36 cellular contexts compared by ENCODE assay signal in the genomic region with DNA sequence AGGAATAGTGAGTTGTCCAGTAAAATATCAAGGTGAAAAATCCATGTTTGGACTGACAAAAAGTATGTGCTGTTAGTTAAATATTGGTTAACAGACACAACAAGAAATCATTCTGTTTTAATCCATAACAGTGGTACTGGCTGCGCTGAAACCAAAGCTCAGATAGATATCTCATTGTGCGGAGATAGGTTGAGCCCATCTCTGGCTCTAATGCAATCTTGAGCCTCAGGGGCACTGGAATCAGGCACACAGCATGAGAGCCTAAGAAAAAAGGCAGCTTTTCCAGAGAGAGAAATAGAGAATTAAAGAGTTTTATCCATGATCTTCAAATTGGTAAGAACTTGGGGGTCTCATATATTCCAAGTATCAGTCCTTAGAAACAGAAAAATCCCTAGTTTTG.
"Had no signal": no experiment of that assay in that cellular context is flagged by ENCODE, and none has a peak within 500 bp of the region (broad histone marks: within the 10 kb centered on the region; RNA-seq: fewer than 3 reads in every experiment).

No MANE protein-coding gene starts in this region.

- H3K36me3 Mint-ChIP-seq: activated naive CD4-positive, alpha-beta T cell treated with anti-CD3 and anti-CD28 coated beads, Interleukin-2, amount 10 ng/mL, durations not matched to agents 7 days and 5 days; activated naive CD4-positive, alpha-beta T cell treated with anti-CD3 and anti-CD28 coated beads, Interleukin-2, amount 50 U/mL, for 24 hours; activated naive CD8-positive, alpha-beta T cell; activated naive CD8-positive, alpha-beta T cell treated with anti-CD3 and anti-CD28 coated beads for 36 hours; activated naive CD8-positive, alpha-beta T cell treated with anti-CD3 and anti-CD28 coated beads, Interleukin-2, amount 10 ng/mL, durations not matched to agents 7 days and 5 days; brain had no signal

- H3K9me3 Mint-ChIP-seq: activated naive CD4-positive, alpha-beta T cell treated with anti-CD3 and anti-CD28 coated beads, Interleukin-2, amount 10 ng/mL, durations not matched to agents 7 days and 5 days; activated naive CD8-positive, alpha-beta T cell treated with anti-CD3 and anti-CD28 coated beads, Interleukin-2, amount 10 ng/mL, durations not matched to agents 7 days and 5 days; activated T-helper 1 cell treated with anti-CD3 and anti-CD28 coated beads, Interleukin-12 subunit alpha, Interleukin-12 subunit beta, Interleukin-2, Interleukin-4 antibody, amounts not matched to agents 30 ng/mL and 10 ng/mL and 1 ng/mL, durations not matched to agents 14 hours and 24 hours and 36 hours; central memory CD8-positive, alpha-beta T cell had no signal

- ATAC-seq: activated naive CD4-positive, alpha-beta T cell treated with anti-CD3 and anti-CD28 coated beads, Interleukin-2, amount 50 U/mL, for 72 hours; activated naive CD8-positive, alpha-beta T cell treated with anti-CD3 and anti-CD28 coated beads, Interleukin-2, amount 50 U/mL, for 24 hours; activated T-cell treated with anti-CD3 and anti-CD28 coated beads, Interleukin-2, amount 50 U/mL, for 4 hours; activated T-cell treated with anti-CD3 and anti-CD28 coated beads, Interleukin-2, amount 50 U/mL, for 72 hours; activated T-helper 17 cell treated with anti-CD3 and anti-CD28 coated beads, Interleukin-2, amount 50 U/mL, for 72 hours; body of pancreas had no signal

- H3K27me3 Mint-ChIP-seq: activated naive CD4-positive, alpha-beta T cell treated with anti-CD3 and anti-CD28 coated beads, Interleukin-2, amount 10 ng/mL, durations not matched to agents 7 days and 5 days; activated naive CD4-positive, alpha-beta T cell treated with anti-CD3 and anti-CD28 coated beads, Interleukin-2, amount 50 U/mL, for 24 hours; activated naive CD8-positive, alpha-beta T cell treated with anti-CD3 and anti-CD28 coated beads for 36 hours; brain; central memory CD8-positive, alpha-beta T cell had no signal

- H3K4me3 ChIP-seq: adrenal gland, ascending aorta, body of pancreas, cardiac muscle cell had no signal

- H3K27ac ChIP-seq: adrenal gland, ascending aorta, body of pancreas, brain microvascular endothelial cell, cardiac muscle cell had no signal

- H3K4me3 Mint-ChIP-seq: activated naive CD4-positive, alpha-beta T cell treated with anti-CD3 and anti-CD28 coated beads for 36 hours; activated naive CD4-positive, alpha-beta T cell treated with anti-CD3 and anti-CD28 coated beads, Interleukin-2, amount 10 ng/mL, durations not matched to agents 7 days and 5 days; activated naive CD4-positive, alpha-beta T cell treated with anti-CD3 and anti-CD28 coated beads, Interleukin-2, amount 50 U/mL, for 24 hours; activated naive CD8-positive, alpha-beta T cell; activated naive CD8-positive, alpha-beta T cell treated with anti-CD3 and anti-CD28 coated beads for 36 hours; activated naive CD8-positive, alpha-beta T cell treated with anti-CD3 and anti-CD28 coated beads, Interleukin-2, amount 10 ng/mL, durations not matched to agents 7 days and 5 days; activated naive CD8-positive, alpha-beta T cell treated with anti-CD3 and anti-CD28 coated beads, Interleukin-2, amount 50 U/mL, for 24 hours; activated T-cell treated with anti-CD3 and anti-CD28 coated beads, Interleukin-2, amount 50 U/mL, for 24 hours; activated T-cell treated with anti-CD3 and anti-CD28 coated beads, Interleukin-2, amount 50 U/mL, for 4 hours; activated T-cell treated with anti-CD3 and anti-CD28 coated beads, Interleukin-2, amount 50 U/mL, for 72 hours; activated T-helper 1 cell treated with anti-CD3 and anti-CD28 coated beads, Interleukin-12 subunit alpha, Interleukin-12 subunit beta, Interleukin-2, Interleukin-4 antibody, amounts not matched to agents 30 ng/mL and 10 ng/mL and 1 ng/mL, durations not matched to agents 14 hours and 24 hours and 36 hours; activated T-helper 17 cell treated with anti-CD3 and anti-CD28 coated beads, Interleukin-2, amount 50 U/mL, for 72 hours; brain; central memory CD8-positive, alpha-beta T cell had no signal

- H3K36me3 ChIP-seq: adrenal gland, ascending aorta, brain microvascular endothelial cell, cardiac muscle cell had no signal

- H3K27me3 ChIP-seq: adrenal gland, ascending aorta, body of pancreas, brain microvascular endothelial cell, cardiac muscle cell had no signal

- DNase-seq: activated effector memory CD4-positive, alpha-beta T cell treated with anti-CD3 and anti-CD28 coated beads, Interleukin-2, amount 50 U/mL, for 16 hours; activated effector memory CD4-positive, alpha-beta T cell treated with Interleukin-2 at 50 U/mL for 16 hours; activated gamma-delta T cell; activated gamma-delta T cell treated with Interleukin-2 at 50 U/mL for 16 hours; activated naive CD4-positive, alpha-beta T cell; activated naive CD4-positive, alpha-beta T cell treated with anti-CD3 and anti-CD28 coated beads for 36 hours; activated naive CD4-positive, alpha-beta T cell treated with anti-CD3 and anti-CD28 coated beads, Interleukin-2, amount 10 ng/mL, durations not matched to agents 7 days and 5 days; activated naive CD4-positive, alpha-beta T cell treated with anti-CD3 and anti-CD28 coated beads, Interleukin-2, amount 50 U/mL, for 16 hours; activated naive CD4-positive, alpha-beta T cell treated with Interleukin-2 at 50 U/mL for 16 hours; activated naive CD8-positive, alpha-beta T cell treated with anti-CD3 and anti-CD28 coated beads for 36 hours; activated naive CD8-positive, alpha-beta T cell treated with anti-CD3 and anti-CD28 coated beads, Interleukin-2, amount 10 ng/mL, durations not matched to agents 7 days and 5 days; activated naive CD8-positive, alpha-beta T cell treated with anti-CD3 and anti-CD28 coated beads, Interleukin-2, amount 50 U/mL, for 24 hours; activated T-cell treated with anti-CD3 and anti-CD28 coated beads, Interleukin-2, amount 50 U/mL, for 24 hours; activated T-cell treated with anti-CD3 and anti-CD28 coated beads, Interleukin-2, amount 50 U/mL, for 4 hours; activated T-cell treated with anti-CD3 and anti-CD28 coated beads, Interleukin-2, amount 50 U/mL, for 48 hours; activated T-cell treated with anti-CD3 and anti-CD28 coated beads, Interleukin-2, amount 50 U/mL, for 72 hours; adrenal gland; amniotic stem cell; amygdala; anterior cingulate cortex; aorta; body of pancreas; brain microvascular endothelial cell; caudate nucleus; central memory CD4-positive, alpha-beta T cell; cerebellar nuclear complex had no signal

- H3K27ac Mint-ChIP-seq: activated naive CD4-positive, alpha-beta T cell treated with anti-CD3 and anti-CD28 coated beads for 36 hours; activated naive CD4-positive, alpha-beta T cell treated with anti-CD3 and anti-CD28 coated beads, Interleukin-2, amount 10 ng/mL, durations not matched to agents 7 days and 5 days; activated naive CD4-positive, alpha-beta T cell treated with anti-CD3 and anti-CD28 coated beads, Interleukin-2, amount 50 U/mL, for 24 hours; activated naive CD4-positive, alpha-beta T cell treated with anti-CD3 and anti-CD28 coated beads, Interleukin-2, amount 50 U/mL, for 72 hours; activated naive CD8-positive, alpha-beta T cell; activated naive CD8-positive, alpha-beta T cell treated with anti-CD3 and anti-CD28 coated beads for 36 hours; activated naive CD8-positive, alpha-beta T cell treated with anti-CD3 and anti-CD28 coated beads, Interleukin-2, amount 10 ng/mL, durations not matched to agents 7 days and 5 days; activated naive CD8-positive, alpha-beta T cell treated with anti-CD3 and anti-CD28 coated beads, Interleukin-2, amount 50 U/mL, for 24 hours; activated T-cell treated with anti-CD3 and anti-CD28 coated beads, Interleukin-2, amount 50 U/mL, for 24 hours; activated T-cell treated with anti-CD3 and anti-CD28 coated beads, Interleukin-2, amount 50 U/mL, for 72 hours; activated T-helper 1 cell treated with anti-CD3 and anti-CD28 coated beads, Interleukin-12 subunit alpha, Interleukin-12 subunit beta, Interleukin-2, Interleukin-4 antibody, amounts not matched to agents 30 ng/mL and 10 ng/mL and 1 ng/mL, durations not matched to agents 14 hours and 24 hours and 36 hours; activated T-helper 17 cell treated with anti-CD3 and anti-CD28 coated beads, Interleukin-2, amount 50 U/mL, for 72 hours; activated T-helper 2 cell treated with anti-CD3 and anti-CD28 coated beads, Interferon-gamma antibody, Interleukin-2, Interleukin-4, amounts not matched to agents 10 μg/mL and 5 μg/mL and 100 μg/mL, durations not matched to agents 14 hours and 24 hours and 36 hours; brain had no signal

- H3K4me1 ChIP-seq: adrenal gland, ascending aorta, body of pancreas had no signal

- H3K4me1 Mint-ChIP-seq: activated naive CD4-positive, alpha-beta T cell treated with anti-CD3 and anti-CD28 coated beads, Interleukin-2, amount 10 ng/mL, durations not matched to agents 7 days and 5 days; activated naive CD4-positive, alpha-beta T cell treated with anti-CD3 and anti-CD28 coated beads, Interleukin-2, amount 50 U/mL, for 24 hours; activated naive CD8-positive, alpha-beta T cell treated with anti-CD3 and anti-CD28 coated beads for 36 hours; activated naive CD8-positive, alpha-beta T cell treated with anti-CD3 and anti-CD28 coated beads, Interleukin-2, amount 10 ng/mL, durations not matched to agents 7 days and 5 days; activated naive CD8-positive, alpha-beta T cell treated with anti-CD3 and anti-CD28 coated beads, Interleukin-2, amount 50 U/mL, for 24 hours; activated T-helper 17 cell treated with anti-CD3 and anti-CD28 coated beads, Interleukin-2, amount 50 U/mL, for 72 hours; brain; central memory CD8-positive, alpha-beta T cell had no signal

- H3K9me3 ChIP-seq: adrenal gland, ascending aorta, body of pancreas had no signal
